31 cellular contexts compared by ENCODE assay signal in the genomic region with DNA sequence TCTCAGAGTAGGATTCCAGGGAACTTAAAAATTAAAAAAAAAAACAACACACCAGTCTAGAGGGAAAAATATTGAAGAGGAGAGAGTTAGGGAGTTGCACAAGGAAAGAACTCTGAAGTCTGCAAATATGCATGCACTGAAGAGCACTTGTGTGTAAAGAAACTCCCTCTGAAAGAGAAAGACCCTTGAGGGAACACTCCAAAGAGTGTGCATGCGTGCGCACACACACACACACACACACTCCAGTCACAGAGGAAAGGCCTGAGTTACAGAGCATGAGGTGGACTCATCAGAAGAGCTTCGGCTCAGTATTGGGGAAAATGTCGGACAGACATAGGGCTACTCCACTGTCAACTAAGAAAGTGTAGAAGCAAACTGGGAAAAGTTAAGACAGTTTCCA. TPM values are rescaled to one million over a fixed set of nuclear protein-coding genes. Genes with fewer than 3 reads are reported as not detected.
"Had no signal": no experiment of that assay in that cellular context is flagged by ENCODE, and none has a peak within 500 bp of the region (broad histone marks: within the 10 kb centered on the region; RNA-seq: fewer than 3 reads in every experiment).

No MANE protein-coding gene starts in this region.

- H3K9me3 Mint-ChIP-seq: naive thymus-derived CD4-positive, alpha-beta T cell; natural killer cell; stimulated activated memory B cell treated with anti-CD40 and anti-IgM and Interleukin-4, amounts not matched to agents 10 μg/mL and 1 μg/mL and 100 μg/mL, for 72 hours; stimulated activated naive CD8-positive, alpha-beta T cell treated with anti-CD3 and anti-CD28 coated beads, Interleukin-15, amount 100 ng/mL, for 72 hours had no signal

- H3K36me3 ChIP-seq: neural progenitor cell, ovary, right lobe of liver, suprapubic skin, tibial nerve, upper lobe of left lung, uterus had no signal

- H3K36me3 Mint-ChIP-seq: naive thymus-derived CD4-positive, alpha-beta T cell; natural killer cell; neural progenitor cell; stimulated activated memory B cell treated with anti-CD40 and anti-IgM and Interleukin-4, amounts not matched to agents 10 μg/mL and 1 μg/mL and 100 μg/mL, for 72 hours had no signal

- H3K9ac ChIP-seq: neural progenitor cell, parathyroid adenoma had no signal

- H3K4me3 Mint-ChIP-seq: naive thymus-derived CD4-positive, alpha-beta T cell; natural killer cell; nephron; neural progenitor cell; stimulated activated memory B cell treated with anti-CD40 and anti-IgM and Interleukin-4, amounts not matched to agents 10 μg/mL and 1 μg/mL and 100 μg/mL, for 72 hours; stimulated activated naive CD8-positive, alpha-beta T cell treated with anti-CD3 and anti-CD28 coated beads, Interleukin-15, amount 100 ng/mL, for 72 hours had no signal

- H3K4me3 ChIP-seq: neural progenitor cell, ovary, psoas muscle, right lobe of liver, skin epidermis, suprapubic skin, testis, tibial nerve, upper lobe of left lung, uterus had no signal

- H3K79me2 ChIP-seq: parathyroid adenoma had no signal

- H3K4me1 Mint-ChIP-seq: nephron; neural progenitor cell; stimulated activated naive CD8-positive, alpha-beta T cell treated with anti-CD3 and anti-CD28 coated beads, Interleukin-15, amount 100 ng/mL, for 72 hours had no signal

- H3K27ac ChIP-seq: neural progenitor cell, ovary, parathyroid adenoma, psoas muscle, right lobe of liver, skin epidermis, suprapubic skin, testis, tibial nerve, upper lobe of left lung, uterus had no signal

- ATAC-seq: naive thymus-derived CD4-positive, alpha-beta T cell; natural killer cell; psoas muscle; right cardiac atrium; right lobe of liver; stimulated activated memory B cell treated with anti-CD40 and anti-IgM and Interleukin-4, amounts not matched to agents 10 μg/mL and 1 μg/mL and 100 μg/mL, for 72 hours; stimulated activated naive CD8-positive, alpha-beta T cell treated with anti-CD3 and anti-CD28 coated beads, Interleukin-15, amount 100 ng/mL, for 72 hours; stimulated activated naive CD8-positive, alpha-beta T cell treated with anti-CD3 and anti-CD28 coated beads, Interleukin-15, Interleukin-2, amounts not matched to agents 100 U/mL and 50 U/mL, for 24 hours had no signal

- H3K9me3 ChIP-seq: ovary, psoas muscle, testis, upper lobe of left lung, uterus had no signal

- H3K27me3 ChIP-seq: ovary, right lobe of liver, testis, upper lobe of left lung, uterus had no signal

- DNase-seq: naive thymus-derived CD4-positive, alpha-beta T cell; natural killer cell; occipital lobe; ovary; psoas muscle; right cardiac atrium; right lobe of liver; stimulated activated CD4-positive, alpha-beta T cell treated with anti-CD3 and anti-CD28 coated beads, Interleukin-15, amount 100 ng/mL, for 24 hours; stimulated activated CD4-positive, alpha-beta T cell treated with anti-CD3 and anti-CD28 coated beads, Interleukin-2, amount 100 ng/mL, for 24 hours; stimulated activated CD4-positive, alpha-beta T cell treated with anti-CD3 and anti-CD28 coated beads, Interleukin-2, amount 100 ng/mL, for 48 hours; stimulated activated CD4-positive, alpha-beta T cell treated with anti-CD3 and anti-CD28 coated beads, Interleukin-4, amount 100 ng/mL, for 24 hours; stimulated activated naive CD4-positive, alpha-beta T cell; stimulated activated naive CD8-positive, alpha-beta T cell treated with anti-CD3 and anti-CD28 coated beads, Interleukin-15, amount 100 ng/mL, for 72 hours; stimulated activated naive CD8-positive, alpha-beta T cell treated with anti-CD3 and anti-CD28 coated beads, Interleukin-15, Interleukin-2, amounts not matched to agents 100 U/mL and 50 U/mL, for 24 hours; substantia nigra; testis; trophoblast cell; upper lobe of left lung; uterus had no signal

- H3K4me2 ChIP-seq: neural progenitor cell had no signal

- H3K4me1 ChIP-seq: neural progenitor cell, parathyroid adenoma, psoas muscle, right lobe of liver, suprapubic skin, testis, tibial nerve, uterus had no signal

- H3K27ac Mint-ChIP-seq: natural killer cell; neural progenitor cell; progenitor cell of endocrine pancreas; stimulated activated memory B cell treated with anti-CD40 and anti-IgM and Interleukin-4, amounts not matched to agents 10 μg/mL and 1 μg/mL and 100 μg/mL, for 72 hours had no signal

- H2AFZ ChIP-seq: neural progenitor cell, parathyroid adenoma had no signal

RNA-seq across cellular contexts. Expression of a gene that starts 30.1 kb away (rescaled TPM):
- total RNA-seq: naive thymus-derived CD4-positive, alpha-beta T cell; natural killer cell; occipital lobe; osteoblast; ovary; progenitor cell of endocrine pancreas; psoas muscle; renal cortical epithelial cell; right cardiac atrium; right lobe of liver; suprapubic skin; tibial nerve; urinary bladder; uterus had no signal
- polyA plus RNA-seq: naive thymus-derived CD4-positive, alpha-beta T cell; neural cell; ovary; psoas muscle; right cardiac atrium; urinary bladder had no signal
